ENCODE assay signal across 1 cellular context in genomic region chr17:76405967-76406647, GRCh38.
TF ChIP-seq lines count a peak whose summit lies in the region.

No MANE protein-coding gene starts in this region.

TF ChIP-seq in K562, 482 proteins besides CTCF, POLR2A, EP300 and RAD21 (continued from another document and continues in another):
- TF ChIP-seq ID3 (CRISPR knock-in tag; IDR thresholded peaks at IDR 0.05), result no peak
- peak; percentile 97 for TF ChIP-seq ID3 (tag; IDR thresholded peaks at IDR 0.05)
- TF ChIP-seq ZNF184 (CRISPR knock-in tag; IDR thresholded peaks at IDR 0.05), result no peak
- TF ChIP-seq NCOA1 (IDR thresholded peaks at IDR 0.05; ENCODE audit: low read depth), result peak; percentile 93
- TF ChIP-seq ZSCAN32 (CRISPR knock-in tag; IDR thresholded peaks at IDR 0.05), result no peak
- TF ChIP-seq ZNF445 (CRISPR knock-in tag; IDR thresholded peaks at IDR 0.05; ENCODE audit: low read depth), result peak; percentile 62; the same call in 1 of the 2 replicates
- TF ChIP-seq SMARCE1 (IDR thresholded peaks at IDR 0.05), result peak; percentile 98
- no peak for TF ChIP-seq ZNF121 (CRISPR knock-in tag; conservative IDR thresholded peaks at IDR 0.05)
- TF ChIP-seq NFE2 (IDR thresholded peaks at IDR 0.05; ENCODE audit: low read depth), result peak; percentile 76
- peak; percentile 97 for TF ChIP-seq HLTF (IDR thresholded peaks at IDR 0.05)
- TF ChIP-seq ZNF695 (CRISPR knock-in tag; IDR thresholded peaks at IDR 0.05), result no peak
- peak; percentile 78; the same call in 1 of the 2 replicates for TF ChIP-seq ZNF274 (IDR thresholded peaks at IDR 0.05; ENCODE audit: borderline replicate concordance, low read depth, low read length)
- TF ChIP-seq DDX20 (tag; IDR thresholded peaks at IDR 0.05; ENCODE audit: low read depth), result no peak
- TF ChIP-seq RERE (CRISPR knock-in tag; IDR thresholded peaks at IDR 0.05; ENCODE audit: borderline replicate concordance), result 0 out of 2 replicates have a peak, but pooled peaks have one; percentile 95
- peak; percentile 97 for TF ChIP-seq ZBTB9 (CRISPR knock-in tag; IDR thresholded peaks at IDR 0.05)
- TF ChIP-seq PRMT5 (CRISPR knock-in tag; IDR thresholded peaks at IDR 0.05), result no peak
- TF ChIP-seq TAF15 (IDR thresholded peaks at IDR 0.05; ENCODE audit: low read depth, low read length), result no peak
- no peak; the same call in 1 of the 2 replicates for TF ChIP-seq ZNF263 (CRISPR knock-in tag; IDR thresholded peaks at IDR 0.05; ENCODE audit: borderline replicate concordance)
- peak; percentile 18 to 94; a peak in 3 of 4 replicates for TF ChIP-seq TEAD1 (CRISPR knock-in tag; IDR thresholded peaks at IDR 0.05)
- TF ChIP-seq GTF3C2 (IDR thresholded peaks at IDR 0.05; ENCODE audit: borderline replicate concordance, extremely low read depth, insufficient read length), result no peak
- TF ChIP-seq ZNF165 (CRISPR knock-in tag; IDR thresholded peaks at IDR 0.05; ENCODE audit: borderline replicate concordance), result peak; percentile 52; the same call in 1 of the 2 replicates
- no peak for TF ChIP-seq EHMT2 (IDR thresholded peaks at IDR 0.05)
- no peak for TF ChIP-seq NELFE (IDR thresholded peaks at IDR 0.05; ENCODE audit: insufficient read depth, insufficient read length)
- peak; percentile 68; the same call in 1 of the 2 replicates for TF ChIP-seq ZBTB2 (IDR thresholded peaks at IDR 0.05)
- TF ChIP-seq PTRF (tag; IDR thresholded peaks at IDR 0.05), result no peak
- TF ChIP-seq RNF219 (CRISPR knock-in tag; IDR thresholded peaks at IDR 0.05), result no peak
- TF ChIP-seq SREBF1 (IDR thresholded peaks at IDR 0.05; ENCODE audit: borderline replicate concordance, low read depth, low read length), result no peak; the same call in 1 of the 2 replicates
- TF ChIP-seq SMARCC2 (IDR thresholded peaks at IDR 0.05; ENCODE audit: low read depth), result peak; percentile 96
- no peak for TF ChIP-seq NR2F6 (CRISPR knock-in tag; IDR thresholded peaks at IDR 0.05)
- no peak for TF ChIP-seq STAG1 (CRISPR knock-in tag; IDR thresholded peaks at IDR 0.05; ENCODE audit: borderline replicate concordance)
- TF ChIP-seq ZZZ3 (IDR thresholded peaks at IDR 0.05), result no peak
- TF ChIP-seq HNRNPK (IDR thresholded peaks at IDR 0.05; ENCODE audit: low read depth, low read length, poor library complexity, severe bottlenecking), result no peak
- peak; percentile 16 to 95 for TF ChIP-seq AFF1 (IDR thresholded peaks at IDR 0.05; ENCODE audit: low read depth in 1 of 2, partially characterized antibody in 2 of 2)
- no peak for TF ChIP-seq MTF1 (CRISPR knock-in tag; IDR thresholded peaks at IDR 0.05; ENCODE audit: borderline replicate concordance)
- no peak; the same call in 1 of the 2 replicates for TF ChIP-seq HDAC8 (tag; IDR thresholded peaks at IDR 0.05)
- no peak for TF ChIP-seq ZNF280A (IDR thresholded peaks at IDR 0.05; ENCODE audit: low read depth, partially characterized antibody)
- TF ChIP-seq MAFK (IDR thresholded peaks at IDR 0.05; ENCODE audit: low read length), result 0 out of 2 replicates have a peak, but pooled peaks have one; percentile 22
- TF ChIP-seq SMAD2 (IDR thresholded peaks at IDR 0.05; ENCODE audit: low read depth, low read length), result no peak
- TF ChIP-seq THRAP3 (IDR thresholded peaks at IDR 0.05; ENCODE audit: borderline replicate concordance), result no peak
- no peak for TF ChIP-seq FOXP1 (CRISPR knock-in tag; IDR thresholded peaks at IDR 0.05)
- no peak for TF ChIP-seq ZNF57 (CRISPR knock-in tag; IDR thresholded peaks at IDR 0.05)
- no peak for TF ChIP-seq COPS2 (conservative IDR thresholded peaks at IDR 0.05)
- peak; percentile 99 for TF ChIP-seq ZNF589 (CRISPR knock-in tag; IDR thresholded peaks at IDR 0.05; ENCODE audit: low read depth)
- TF ChIP-seq POLR2AphosphoS2 (IDR thresholded peaks at IDR 0.05; ENCODE audit: low read length), result no peak
- TF ChIP-seq PYGO2 (tag; IDR thresholded peaks at IDR 0.05), result peak; percentile 90
